In genomic region chr15:99454941-99455795, GRCh38 we compare ENCODE assay signal across 9 cellular contexts.
A peak's percentile ranks its signal among the peaks of the same experiment; 100 is the strongest.
DNase-seq lines count a peak whose midpoint lies in the region; ATAC-seq, FAIRE-seq and TF ChIP-seq lines count a peak whose summit lies in the region.
"Had no signal": no experiment of that assay in that cellular context is flagged by ENCODE, and none has a peak within 500 bp of the region (broad histone marks: within the 10 kb centered on the region; RNA-seq: fewer than 3 reads in every experiment).

No MANE protein-coding gene starts in this region.

- CTCF ChIA-PET in CD8-positive, alpha-beta memory T cell (lab: Charles Lee), result interaction anchor here (1.1 kb wide), 1 partner anchor 9 kb away, joined by 3 read pairs; no protein-coding TSS in a partner anchor

- H3K27ac Mint-ChIP-seq in astrocyte (ENCODE audit: unreplicated experiment), result peak overlapping the region; percentile 89
- no peak overlapping the region for H3K27ac Mint-ChIP-seq in CD8-positive, alpha-beta memory T cell

- no peaks in the 10 kb centered on the region for H3K36me3 ChIP-seq in H7 (replicated peaks; ENCODE audit: control insufficient read depth, insufficient read depth, low read length)
- H3K36me3 ChIP-seq in astrocyte (ENCODE audit: insufficient read depth, low read length), result no peaks in the 10 kb centered on the region
- no peaks in the 10 kb centered on the region for H3K36me3 ChIP-seq in smooth muscle cell (ENCODE audit: low read depth)
- H3K36me3 ChIP-seq in CD8-positive, alpha-beta memory T cell (ENCODE audit: insufficient read depth, low read length), result no peaks in the 10 kb centered on the region

- 17% methylated on average over 19 of the region's 19 CpGs for WGBS in smooth muscle cell (ENCODE audit: low lambda C conversion rate)

- peaks cover 47% of the 10 kb centered on the region for H3K4me1 ChIP-seq in astrocyte (ENCODE audit: insufficient read depth, low read length)
- H3K4me1 ChIP-seq in smooth muscle cell (ENCODE audit: low read depth), result peaks cover 6% of the 10 kb centered on the region
- H3K4me1 ChIP-seq in CD8-positive, alpha-beta memory T cell (ENCODE audit: insufficient read depth, low read length), result peaks cover 7% of the 10 kb centered on the region

- H3K4me1 Mint-ChIP-seq in astrocyte (ENCODE audit: low read depth, unreplicated experiment), result peaks cover 39% of the 10 kb centered on the region
- peaks cover 17 to 19% (median 19%) of the 10 kb centered on the region in 3 donors for H3K4me1 Mint-ChIP-seq in CD8-positive, alpha-beta memory T cell

- no peak for ATAC-seq in GM18498 (IDR thresholded peaks at IDR 0.05; ENCODE audit: unreplicated experiment)
- no peak for ATAC-seq in activated CD4-positive, CD25-positive, alpha-beta regulatory T cell treated with anti-CD3 and anti-CD28 coated beads, Interleukin-2, amount 50 U/mL, for 24 hours
- ATAC-seq in HG02610 (IDR thresholded peaks at IDR 0.05; ENCODE audit: unreplicated experiment), result no peak

- H3K27me3 Mint-ChIP-seq in astrocyte (ENCODE audit: low read depth, unreplicated experiment), result no peaks in the 10 kb centered on the region
- peaks cover 8 to 31% of the 10 kb centered on the region in 2 donors for H3K27me3 Mint-ChIP-seq in CD8-positive, alpha-beta memory T cell

- POLR2A ChIA-PET in CD8-positive, alpha-beta memory T cell (lab: Charles Lee), result no interaction called here

- FAIRE-seq in astrocyte (lab: Jason Lieb, UNC), result peak; percentile 62

- H3K27me3 ChIP-seq in H7 (ENCODE audit: control insufficient read depth, insufficient read depth, low read length) (no peaks in the 10 kb centered on the region), astrocyte (ENCODE audit: insufficient read depth, low read length) (no peaks in the 10 kb centered on the region), smooth muscle cell (ENCODE audit: low read depth) (no peaks in the 10 kb centered on the region)
- H3K27me3 ChIP-seq in CD8-positive, alpha-beta memory T cell (ENCODE audit: insufficient read depth, low read length, poor library complexity, severe bottlenecking), result no peaks in the 10 kb centered on the region

- peak; percentile 42 for DNase-seq in H7
- DNase-seq in astrocyte (ENCODE audit: low read depth), result peak; percentile 97
- peak; percentile 95 for DNase-seq in iris pigment epithelial cell (ENCODE audit: low read depth)
- DNase-seq in smooth muscle cell (lab: John Stamatoyannopoulos, UW; ENCODE audit: unreplicated experiment), result peak; percentile 38
- DNase-seq in CD8-positive, alpha-beta memory T cell, result no peak

- peak overlapping the region; percentile 69 for H3K9ac ChIP-seq in astrocyte (ENCODE audit: low read length)
- H3K9ac ChIP-seq in smooth muscle cell (ENCODE audit: low read depth), result peak overlapping the region; percentile 86

- peak overlapping the region; percentile 77 for H3K4me2 ChIP-seq in astrocyte (ENCODE audit: low read length)
- H3K4me2 ChIP-seq in smooth muscle cell, result peak overlapping the region; percentile 72

- H3K9me3 Mint-ChIP-seq in astrocyte (ENCODE audit: unreplicated experiment), result peaks cover 2% of the 10 kb centered on the region
- peaks cover 0 to 5% (median 3%) of the 10 kb centered on the region in 5 donors for H3K9me3 Mint-ChIP-seq in CD8-positive, alpha-beta memory T cell

- H4K20me1 ChIP-seq in astrocyte (ENCODE audit: insufficient read depth, low read length), result no peaks in the 10 kb centered on the region
- no peaks in the 10 kb centered on the region for H4K20me1 ChIP-seq in smooth muscle cell (ENCODE audit: low read depth)

- H3K27ac ChIP-seq in astrocyte (ENCODE audit: low read depth, low read length) (peak overlapping the region; percentile 90), smooth muscle cell (ENCODE audit: low read depth) (peak overlapping the region; percentile 97)
- no peak overlapping the region for H3K27ac ChIP-seq in CD8-positive, alpha-beta memory T cell (ENCODE audit: low read depth, low read length)
- H3K27ac ChIP-seq: HL-60 had no signal

- no peak for TF ChIP-seq CTCF in astrocyte (IDR thresholded peaks at IDR 0.05; ENCODE audit: insufficient read depth, low read depth, low read length)
- TF ChIP-seq CTCF in smooth muscle cell (IDR thresholded peaks at IDR 0.05; ENCODE audit: borderline replicate concordance, insufficient read depth, poor library complexity, severe bottlenecking), result no peak

- H3F3A ChIP-seq in smooth muscle cell (ENCODE audit: low read depth), result peaks cover 15% of the 10 kb centered on the region

- no peak overlapping the region for H3K4me3 ChIP-seq in H7 (ENCODE audit: insufficient read depth, low read depth, low read length)
- H3K4me3 ChIP-seq in astrocyte (ENCODE audit: insufficient read depth, low read depth, low read length), result no peak overlapping the region
- no peak overlapping the region for H3K4me3 ChIP-seq in smooth muscle cell
- H3K4me3 ChIP-seq in CD8-positive, alpha-beta memory T cell (ENCODE audit: low read length), result no peak overlapping the region

- H3K9me3 ChIP-seq in astrocyte (ENCODE audit: insufficient read depth, low read depth, low read length) (no peaks in the 10 kb centered on the region), smooth muscle cell (replicated peaks; ENCODE audit: low read depth) (no peaks in the 10 kb centered on the region)
- no peaks in the 10 kb centered on the region for H3K9me3 ChIP-seq in CD8-positive, alpha-beta memory T cell (ENCODE audit: low read length)

- H2AFZ ChIP-seq in astrocyte (ENCODE audit: low read depth, low read length), result peak overlapping the region; percentile 57
- no peak overlapping the region for H2AFZ ChIP-seq in smooth muscle cell (ENCODE audit: low read depth)

- no peaks in the 10 kb centered on the region for H3K79me2 ChIP-seq in astrocyte (ENCODE audit: insufficient read depth, low read length)
- H3K79me2 ChIP-seq in smooth muscle cell (ENCODE audit: low read depth), result no peaks in the 10 kb centered on the region

- no peak overlapping the region for H3K4me3 Mint-ChIP-seq in astrocyte (ENCODE audit: unreplicated experiment)
- no peak overlapping the region for H3K4me3 Mint-ChIP-seq in CD8-positive, alpha-beta memory T cell

- H3K36me3 Mint-ChIP-seq in astrocyte (ENCODE audit: low read depth, unreplicated experiment), result no peaks in the 10 kb centered on the region
- peaks cover 0 to 6% (median 0%) of the 10 kb centered on the region in 3 donors for H3K36me3 Mint-ChIP-seq in CD8-positive, alpha-beta memory T cell

Comparison
In these comparisons a context has a peak if more than half of its experiments do, and no peak if none do; other contexts are left out.
1. DNase-seq: peak in H7 (single experiment), astrocyte (single experiment), iris pigment epithelial cell (single experiment) and smooth muscle cell (single experiment); none in CD8-positive, alpha-beta memory T cell (0 of 5).